ENCODE assay signal across 10 cellular contexts in the genomic region with DNA sequence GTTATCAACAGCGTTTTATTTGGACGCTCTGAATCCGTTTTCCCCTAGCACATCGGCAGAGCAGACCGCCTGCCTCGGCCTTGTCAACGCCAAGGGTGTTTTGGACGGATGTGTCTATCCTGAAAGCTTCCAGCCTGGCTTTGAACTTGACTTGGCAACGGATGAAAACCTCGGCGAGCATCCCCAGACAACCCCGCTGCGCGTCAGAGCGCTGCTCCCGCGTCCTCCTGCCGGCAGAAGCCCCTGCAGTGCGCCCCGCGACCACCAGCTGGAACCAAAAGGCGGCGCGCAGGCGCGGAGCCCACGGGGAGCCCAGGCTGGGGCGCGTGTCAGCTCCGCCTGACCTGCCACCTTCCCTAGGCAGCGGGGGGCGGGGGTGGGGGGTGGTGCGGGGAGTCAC. TPM values are rescaled to one million over a fixed set of nuclear protein-coding genes. Genes with fewer than 3 reads are reported as not detected.
DNase-seq lines count a peak whose midpoint lies in the region; ATAC-seq and TF ChIP-seq lines count a peak whose summit lies in the region.
"Had no signal": no experiment of that assay in that cellular context is flagged by ENCODE, and none has a peak within 500 bp of the region (broad histone marks: within the 10 kb centered on the region; RNA-seq: fewer than 3 reads in every experiment).

No MANE protein-coding gene starts in this region.

- peak overlapping the region; percentile 16 for H2AFZ ChIP-seq in ACC112 (ENCODE audit: low read length, unreplicated experiment)

- no peak overlapping the region for H3K27ac ChIP-seq in ACC112 (ENCODE audit: low read depth, low read length)
- H3K27ac ChIP-seq: pancreas had no signal

- ATAC-seq in WTC11 = peak; percentile 98

- H3K9me3 Mint-ChIP-seq in WTC11 (no peaks in the 10 kb centered on the region), glutamatergic neuron (ENCODE audit: unreplicated experiment) (peaks cover 3% of the 10 kb centered on the region), neural crest cell (no peaks in the 10 kb centered on the region)
- no peaks in the 10 kb centered on the region for H3K9me3 Mint-ChIP-seq in T-helper 2 cell treated with Interferon-gamma antibody and Interleukin-4, amounts not matched to agents 5 μg/mL and 100 μg/mL, for 36 hours

- CTCF ChIA-PET in WTC11 (lab: Charles Lee) = interaction anchor here (1.0 to 1.4 kb wide), 5 partner anchors 12 to 384 kb away, joined by 3 to 6 read pairs (median 4); no protein-coding TSS in a partner anchor

- H3K27ac Mint-ChIP-seq in WTC11 (no peak overlapping the region), glutamatergic neuron (ENCODE audit: unreplicated experiment) (no peak overlapping the region), neural crest cell (ENCODE audit: unreplicated experiment) (no peak overlapping the region)
- H3K27ac Mint-ChIP-seq in T-helper 2 cell treated with Interferon-gamma antibody and Interleukin-4, amounts not matched to agents 5 μg/mL and 100 μg/mL, for 36 hours = no peak overlapping the region

- peaks cover 39% of the 10 kb centered on the region for H3K27me3 Mint-ChIP-seq in WTC11 (ENCODE audit: low read depth)
- H3K27me3 Mint-ChIP-seq in glutamatergic neuron (ENCODE audit: unreplicated experiment) = peaks cover 3% of the 10 kb centered on the region
- H3K27me3 Mint-ChIP-seq in neural crest cell (ENCODE audit: low read depth) = peaks cover 72% of the 10 kb centered on the region
- peaks cover 34% of the 10 kb centered on the region for H3K27me3 Mint-ChIP-seq in T-helper 2 cell treated with Interferon-gamma antibody and Interleukin-4, amounts not matched to agents 5 μg/mL and 100 μg/mL, for 36 hours (ENCODE audit: low read depth)

- no peaks in the 10 kb centered on the region for H3K4me1 ChIP-seq in ACC112 (ENCODE audit: control insufficient read depth, insufficient read depth, low read length, unreplicated experiment)
- H3K4me1 ChIP-seq: pancreas had no signal

- H3K4me3 Mint-ChIP-seq in WTC11 (peak overlapping the region; percentile 65), glutamatergic neuron (ENCODE audit: unreplicated experiment) (peak overlapping the region; percentile 76), neural crest cell (peak overlapping the region; percentile 63)
- H3K4me3 Mint-ChIP-seq in T-helper 2 cell treated with Interferon-gamma antibody and Interleukin-4, amounts not matched to agents 5 μg/mL and 100 μg/mL, for 36 hours = no peak overlapping the region

- no peaks in the 10 kb centered on the region for H3K79me2 ChIP-seq in ACC112 (ENCODE audit: control insufficient read depth, insufficient read depth, low read length, unreplicated experiment)

- no peaks in the 10 kb centered on the region for H3K36me3 ChIP-seq in ACC112 (ENCODE audit: insufficient read depth, low read length)
- H3K36me3 ChIP-seq: pancreas had no signal

- no peaks in the 10 kb centered on the region for H3K36me3 Mint-ChIP-seq in WTC11
- H3K36me3 Mint-ChIP-seq in glutamatergic neuron (ENCODE audit: unreplicated experiment) = no peaks in the 10 kb centered on the region
- H3K36me3 Mint-ChIP-seq in neural crest cell (ENCODE audit: low read depth) = no peaks in the 10 kb centered on the region
- H3K36me3 Mint-ChIP-seq in T-helper 2 cell treated with Interferon-gamma antibody and Interleukin-4, amounts not matched to agents 5 μg/mL and 100 μg/mL, for 36 hours (ENCODE audit: low read depth) = no peaks in the 10 kb centered on the region

- POLR2A ChIA-PET in WTC11 (lab: Charles Lee) = no interaction called here

- DNase-seq in WTC11 (ENCODE audit: low spot score) (peak; percentile 67), glutamatergic neuron (peak; percentile 82), neural crest cell (ENCODE audit: low read depth, low spot score) (peak; percentile 55), cerebellar nuclear complex (lab: John Stamatoyannopoulos, UW) (no peak), HPDE6-E6E7 (ENCODE audit: extremely low spot score) (no peak), DMS79 (lab: John Stamatoyannopoulos, UW) (no peak)
- DNase-seq in T-helper 2 cell treated with Interferon-gamma antibody and Interleukin-4, amounts not matched to agents 5 μg/mL and 100 μg/mL, for 36 hours (ENCODE audit: low spot score) = no peak
- DNase-seq: central memory CD4-positive, alpha-beta T cell; pancreas had no signal

- TF ChIP-seq CTCF in WTC11 (IDR thresholded peaks at IDR 0.05) (no peak), glutamatergic neuron (IDR thresholded peaks at IDR 0.05; ENCODE audit: partially characterized antibody, unreplicated experiment) (peak; percentile 46), neural crest cell (conservative IDR thresholded peaks at IDR 0.05) (no peak)

- H3K27me3 ChIP-seq in ACC112 (ENCODE audit: insufficient read depth, low read length) = no peaks in the 10 kb centered on the region; the same call in 1 of the 2 replicates
- H3K27me3 ChIP-seq: pancreas had no signal

- H3K4me3 ChIP-seq in ACC112 (ENCODE audit: low read depth, low read length) = peak overlapping the region; percentile 64
- H3K4me3 ChIP-seq: pancreas had no signal

- peaks cover 9% of the 10 kb centered on the region for H3K4me1 Mint-ChIP-seq in WTC11
- H3K4me1 Mint-ChIP-seq in glutamatergic neuron (ENCODE audit: low read depth, unreplicated experiment) = peaks cover 9% of the 10 kb centered on the region
- H3K4me1 Mint-ChIP-seq in neural crest cell = peaks cover 4% of the 10 kb centered on the region
- no peaks in the 10 kb centered on the region for H3K4me1 Mint-ChIP-seq in T-helper 2 cell treated with Interferon-gamma antibody and Interleukin-4, amounts not matched to agents 5 μg/mL and 100 μg/mL, for 36 hours (ENCODE audit: low read depth)

TF ChIP-seq in WTC11, 78 proteins besides CTCF, POLR2A, EP300 and RAD21:
- TF ChIP-seq MLX (CRISPR knock-in tag; IDR thresholded peaks at IDR 0.05) (no peak), ZNF423 (CRISPR knock-in tag; IDR thresholded peaks at IDR 0.05) (peak; percentile 57; the same call in 1 of the 2 replicates), TCF7 (CRISPR knock-in tag; IDR thresholded peaks at IDR 0.05; ENCODE audit: low read depth) (no peak)

RNA-seq across cellular contexts. Expression of gene ARL8B, which starts 26.2 kb away (rescaled TPM):
- 23.5 to 28.3 TPM (median 23.5 TPM) in 3 replicates for total RNA-seq in WTC11 (2021)
- 33.9 TPM for total RNA-seq in glutamatergic neuron (ENCODE audit: unreplicated experiment)
- total RNA-seq in neural crest cell = 34.5 and 35.7 TPM in 2 replicates

Comparison
In these comparisons a context has a peak if more than half of its experiments do, and no peak if none do; other contexts are left out.
1. DNase-seq: peak in WTC11 (single experiment), glutamatergic neuron (single experiment) and neural crest cell (single experiment); none in cerebellar nuclear complex (0 of 2), HPDE6-E6E7 (single experiment), DMS79 (single experiment) and T-helper 2 cell treated with Interferon-gamma antibody and Interleukin-4, amounts not matched to agents 5 μg/mL and 100 μg/mL, for 36 hours (single experiment).